ENCODE assay signal across 20 cellular contexts in the genomic region with DNA sequence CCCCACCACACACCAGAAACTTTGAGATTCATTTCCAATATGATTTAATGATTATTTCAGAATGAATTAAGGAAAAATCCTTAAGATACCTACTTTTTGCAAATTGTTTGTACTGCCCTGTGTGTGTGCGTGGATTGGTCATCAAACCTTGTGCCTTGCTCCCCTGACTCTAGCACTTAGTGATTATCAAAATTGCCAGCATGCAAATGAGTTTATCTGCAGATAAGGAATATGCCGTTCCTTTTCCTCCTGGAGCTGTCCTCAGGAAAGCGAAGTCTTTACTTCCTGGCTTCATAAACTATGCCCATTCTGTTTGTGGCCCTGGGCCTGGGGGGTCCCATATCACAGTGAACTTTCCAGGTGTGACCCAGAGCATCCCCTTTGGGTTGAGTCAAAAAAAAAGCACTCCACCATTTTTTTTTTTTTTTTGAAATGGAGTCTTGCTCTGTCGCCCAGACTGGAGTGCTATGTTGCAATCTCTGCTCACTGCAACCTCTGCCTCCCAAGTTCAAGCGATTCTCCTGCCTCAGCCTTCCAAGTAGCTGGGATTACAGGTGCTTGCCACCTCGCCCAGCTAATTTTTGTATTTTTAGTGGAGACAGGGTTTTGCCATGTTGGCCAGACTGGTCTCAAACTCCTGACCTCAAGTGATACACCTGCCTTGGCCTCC.
"Had no signal": no experiment of that assay in that cellular context is flagged by ENCODE, and none has a peak within 500 bp of the region (broad histone marks: within the 10 kb centered on the region; RNA-seq: fewer than 3 reads in every experiment).

No MANE protein-coding gene starts in this region.

- DNase-seq: activated CD4-positive, alpha-beta T cell treated with anti-CD3 and anti-CD28 coated beads, Interleukin-2, amount 50 U/mL, for 48 hours; activated naive CD4-positive, alpha-beta T cell; activated naive CD8-positive, alpha-beta T cell treated with anti-CD3 and anti-CD28 coated beads for 36 hours; amygdala; body of pancreas; foreskin keratinocyte; glutamatergic neuron; hypothalamus; kidney; naive B cell; stimulated activated naive CD8-positive, alpha-beta T cell treated with anti-CD3 and anti-CD28 coated beads, Interleukin-15, amount 100 ng/mL, for 72 hours; SW 1271; testis; upper lobe of right lung had no signal

- H3K4me1 ChIP-seq: body of pancreas, right atrium auricular region, testis, upper lobe of right lung had no signal

- H3K4me2 ChIP-seq: neural progenitor cell had no signal

- H3K27me3 ChIP-seq: body of pancreas, foreskin keratinocyte, neural progenitor cell, right atrium auricular region, testis, upper lobe of right lung had no signal

- H3K9ac ChIP-seq: neural progenitor cell had no signal

- H3K4me3 ChIP-seq: body of pancreas, neural progenitor cell, right atrium auricular region, testis, upper lobe of right lung had no signal

- H3K9me3 ChIP-seq: body of pancreas, right atrium auricular region, testis, upper lobe of right lung had no signal

- H3K27ac ChIP-seq: body of pancreas, epithelial cell of prostate, foreskin keratinocyte, neural progenitor cell, right atrium auricular region, testis, upper lobe of right lung had no signal

- H3K36me3 ChIP-seq: neural progenitor cell, right atrium auricular region, upper lobe of right lung had no signal

- ATAC-seq: activated T-helper 17 cell treated with anti-CD3 and anti-CD28 coated beads, Interleukin-2, amount 50 U/mL, for 72 hours; body of pancreas; foreskin keratinocyte; left lobe of liver; stimulated activated naive CD8-positive, alpha-beta T cell treated with anti-CD3 and anti-CD28 coated beads, Interleukin-15, amount 100 ng/mL, for 72 hours; upper lobe of right lung had no signal

- FAIRE-seq: kidney, TTC549 had no signal

- H2AFZ ChIP-seq: neural progenitor cell had no signal
